In the genomic region with DNA sequence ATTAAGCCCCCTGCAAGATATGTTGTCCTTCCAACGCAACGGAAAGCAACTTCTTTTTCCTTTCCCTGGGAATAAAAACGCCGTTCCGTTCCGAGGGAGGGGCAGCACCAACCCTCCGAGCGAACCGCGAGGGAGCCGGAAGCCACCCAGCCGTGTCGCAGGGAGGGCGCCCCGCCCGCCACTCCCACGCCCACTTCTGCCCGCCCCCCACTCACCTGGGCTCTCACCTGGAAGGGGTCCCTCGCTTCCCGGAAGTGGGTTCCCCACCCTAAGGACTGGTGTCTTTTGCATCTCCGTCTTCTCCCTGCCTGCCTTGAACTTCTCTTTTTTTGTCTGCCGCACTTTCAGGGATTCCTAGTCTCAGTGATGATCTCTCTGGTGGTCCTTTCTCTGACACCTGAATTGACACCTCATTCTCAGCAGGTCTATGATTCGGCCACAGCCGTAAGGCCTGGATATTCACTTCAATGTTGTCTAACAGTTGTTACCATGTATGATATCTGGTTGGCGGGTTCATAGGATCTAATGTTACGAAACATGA, we compare ENCODE assay signal across 8 cellular contexts. TPM values are rescaled to one million over a fixed set of nuclear protein-coding genes. Genes with fewer than 3 reads are reported as not detected.
DNase-seq lines count a peak whose midpoint lies in the region; ATAC-seq, FAIRE-seq and TF ChIP-seq lines count a peak whose summit lies in the region.

No MANE protein-coding gene starts in this region.

- H3K4me1 ChIP-seq in PC-9 (replicated peaks; ENCODE audit: insufficient read depth): 0 out of 2 replicates have a peak, but pooled peaks cover 5% of the 10 kb centered on the region

- no peak for TF ChIP-seq CTCF in PC-9 (conservative IDR thresholded peaks at IDR 0.05)

- FAIRE-seq in GM18507 (lab: Jason Lieb, UNC): no peak

- ATAC-seq in HG02852 (IDR thresholded peaks at IDR 0.05; ENCODE audit: unreplicated experiment): peak; percentile 45

- no peaks in the 10 kb centered on the region for H3K36me3 ChIP-seq in PC-9 (ENCODE audit: low read depth)

- peak; percentile 11 for DNase-seq in GM18507 (ENCODE audit: extremely low spot score, insufficient read length, low read depth)
- no peak for DNase-seq in PC-9
- DNase-seq in activated naive CD8-positive, alpha-beta T cell treated with anti-CD3 and anti-CD28 coated beads, Interleukin-2, amount 50 U/mL, for 16 hours (ENCODE audit: low read depth, low spot score): peak; percentile 2
- peak; percentile 54 for DNase-seq in stimulated activated CD4-positive, alpha-beta T cell treated with anti-CD3 and anti-CD28 coated beads, Interleukin-15, amount 100 ng/mL, for 24 hours
- no peak for DNase-seq in SKM-1 treated with dmso at 0.1 percent for 144 hours (lab: John Stamatoyannopoulos, UW; ENCODE audit: unreplicated experiment)
- no peak for DNase-seq in hippocampal formation (lab: John Stamatoyannopoulos, UW)

- no peaks in the 10 kb centered on the region for H3K9me2 ChIP-seq in PC-9 (ENCODE audit: insufficient read depth)

- H2AFZ ChIP-seq in PC-9: peak overlapping the region; percentile 91

- H3K4me2 ChIP-seq in PC-9: peak overlapping the region; percentile 73

- POLR2A ChIA-PET in PC-9 (lab: Charles Lee; ENCODE audit: unreplicated experiment): no interaction called here

- no peaks in the 10 kb centered on the region for H3K9me3 ChIP-seq in PC-9 (ENCODE audit: insufficient read depth, low read depth)
- peaks cover 2% of the 10 kb centered on the region for H3K9me3 ChIP-seq in iPS-18c (ENCODE audit: control insufficient read depth, insufficient read depth, low read length)

- intact Hi-C loops in PC-9 (cut with micrococcal nuclease; ENCODE audit: unreplicated experiment): loop anchor here (2.0 to 5.0 kb wide), 2 partner anchors 36 to 60 kb away; no protein-coding TSS in a partner anchor

- BruUV-seq in PC-9 (replicated peaks; lab: Mats Ljungman, UMichigan): no TSS peak

- H3K79me2 ChIP-seq in PC-9 (ENCODE audit: low read depth): no peaks in the 10 kb centered on the region

- CTCF ChIA-PET in PC-9 (lab: Charles Lee): no interaction called here

- H3F3A ChIP-seq in PC-9 (ENCODE audit: insufficient read depth, low read depth): peaks cover 22% of the 10 kb centered on the region; the same call in 1 of the 2 replicates

- peak overlapping the region; percentile 44 for H3K27ac ChIP-seq in PC-9

- H4K20me1 ChIP-seq in PC-9 (ENCODE audit: insufficient read depth): no peaks in the 10 kb centered on the region

- H3K27me3 ChIP-seq in PC-9 (ENCODE audit: insufficient read depth, low read depth): no peaks in the 10 kb centered on the region

- H3K4me3 ChIP-seq in PC-9: peak overlapping the region; percentile 63
- peak overlapping the region; percentile 74 for H3K4me3 ChIP-seq in iPS-18c (ENCODE audit: insufficient read depth, low read depth, low read length)

RNA-seq across cellular contexts. Expression of a gene that starts 25.3 kb away (rescaled TPM):
- 1.3 and 2.3 TPM in 2 replicates for total RNA-seq in PC-9 (2021)

Comparison
In these comparisons a context has a peak if more than half of its experiments do, and no peak if none do; other contexts are left out.
1. DNase-seq: peak in GM18507 (single experiment), activated naive CD8-positive, alpha-beta T cell treated with anti-CD3 and anti-CD28 coated beads, Interleukin-2, amount 50 U/mL, for 16 hours (single experiment) and stimulated activated CD4-positive, alpha-beta T cell treated with anti-CD3 and anti-CD28 coated beads, Interleukin-15, amount 100 ng/mL, for 24 hours (single experiment); none in PC-9 (0 of 2), SKM-1 treated with dmso at 0.1 percent for 144 hours (single experiment) and hippocampal formation (0 of 2).